Comparison of ENCODE assay signal across 1 cellular context in the genomic region with DNA sequence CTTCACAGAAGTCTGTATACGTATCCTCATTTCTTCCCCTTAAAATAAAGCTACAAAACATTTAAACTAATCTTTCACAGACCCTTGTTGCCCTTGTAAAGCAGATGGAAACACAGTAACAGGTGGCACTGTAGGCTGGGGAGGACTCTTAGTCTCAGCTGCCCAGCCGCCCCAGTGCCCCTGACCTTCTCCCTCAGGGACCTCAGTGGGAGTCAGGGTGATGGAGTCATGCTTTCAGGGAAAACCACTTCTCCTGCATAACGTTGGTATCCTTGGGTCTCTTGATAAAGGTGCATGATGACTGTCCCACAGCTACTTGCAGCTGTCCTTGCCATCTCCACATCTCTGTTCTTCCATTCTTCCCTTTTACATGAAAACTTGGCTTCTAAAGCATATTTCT.
TF ChIP-seq lines count a peak whose summit lies in the region.

No MANE protein-coding gene starts in this region.

TF ChIP-seq in WTC11, 78 proteins besides CTCF, POLR2A, EP300 and RAD21 (continued from another document):
- TF ChIP-seq, protein P1, sequence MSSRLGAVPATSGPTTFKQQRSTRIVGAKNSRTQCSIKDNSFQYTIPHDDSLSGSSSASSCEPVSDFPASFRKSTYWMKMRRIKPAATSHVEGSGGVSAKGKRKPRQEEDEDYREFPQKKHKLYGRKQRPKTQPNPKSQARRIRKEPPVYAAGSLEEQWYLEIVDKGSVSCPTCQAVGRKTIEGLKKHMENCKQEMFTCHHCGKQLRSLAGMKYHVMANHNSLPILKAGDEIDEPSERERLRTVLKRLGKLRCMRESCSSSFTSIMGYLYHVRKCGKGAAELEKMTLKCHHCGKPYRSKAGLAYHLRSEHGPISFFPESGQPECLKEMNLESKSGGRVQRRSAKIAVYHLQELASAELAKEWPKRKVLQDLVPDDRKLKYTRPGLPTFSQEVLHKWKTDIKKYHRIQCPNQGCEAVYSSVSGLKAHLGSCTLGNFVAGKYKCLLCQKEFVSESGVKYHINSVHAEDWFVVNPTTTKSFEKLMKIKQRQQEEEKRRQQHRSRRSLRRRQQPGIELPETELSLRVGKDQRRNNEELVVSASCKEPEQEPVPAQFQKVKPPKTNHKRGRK (CRISPR knock-in tag; IDR thresholded peaks at IDR 0.05; ENCODE audit: borderline replicate concordance): no peak
- TF ChIP-seq ETV6 (CRISPR knock-in tag; IDR thresholded peaks at IDR 0.05) (no peak), JAZF1 (CRISPR knock-in tag; IDR thresholded peaks at IDR 0.05) (no peak), NFE2L1 (CRISPR knock-in tag; IDR thresholded peaks at IDR 0.05) (no peak)
- TF ChIP-seq, protein P2, sequence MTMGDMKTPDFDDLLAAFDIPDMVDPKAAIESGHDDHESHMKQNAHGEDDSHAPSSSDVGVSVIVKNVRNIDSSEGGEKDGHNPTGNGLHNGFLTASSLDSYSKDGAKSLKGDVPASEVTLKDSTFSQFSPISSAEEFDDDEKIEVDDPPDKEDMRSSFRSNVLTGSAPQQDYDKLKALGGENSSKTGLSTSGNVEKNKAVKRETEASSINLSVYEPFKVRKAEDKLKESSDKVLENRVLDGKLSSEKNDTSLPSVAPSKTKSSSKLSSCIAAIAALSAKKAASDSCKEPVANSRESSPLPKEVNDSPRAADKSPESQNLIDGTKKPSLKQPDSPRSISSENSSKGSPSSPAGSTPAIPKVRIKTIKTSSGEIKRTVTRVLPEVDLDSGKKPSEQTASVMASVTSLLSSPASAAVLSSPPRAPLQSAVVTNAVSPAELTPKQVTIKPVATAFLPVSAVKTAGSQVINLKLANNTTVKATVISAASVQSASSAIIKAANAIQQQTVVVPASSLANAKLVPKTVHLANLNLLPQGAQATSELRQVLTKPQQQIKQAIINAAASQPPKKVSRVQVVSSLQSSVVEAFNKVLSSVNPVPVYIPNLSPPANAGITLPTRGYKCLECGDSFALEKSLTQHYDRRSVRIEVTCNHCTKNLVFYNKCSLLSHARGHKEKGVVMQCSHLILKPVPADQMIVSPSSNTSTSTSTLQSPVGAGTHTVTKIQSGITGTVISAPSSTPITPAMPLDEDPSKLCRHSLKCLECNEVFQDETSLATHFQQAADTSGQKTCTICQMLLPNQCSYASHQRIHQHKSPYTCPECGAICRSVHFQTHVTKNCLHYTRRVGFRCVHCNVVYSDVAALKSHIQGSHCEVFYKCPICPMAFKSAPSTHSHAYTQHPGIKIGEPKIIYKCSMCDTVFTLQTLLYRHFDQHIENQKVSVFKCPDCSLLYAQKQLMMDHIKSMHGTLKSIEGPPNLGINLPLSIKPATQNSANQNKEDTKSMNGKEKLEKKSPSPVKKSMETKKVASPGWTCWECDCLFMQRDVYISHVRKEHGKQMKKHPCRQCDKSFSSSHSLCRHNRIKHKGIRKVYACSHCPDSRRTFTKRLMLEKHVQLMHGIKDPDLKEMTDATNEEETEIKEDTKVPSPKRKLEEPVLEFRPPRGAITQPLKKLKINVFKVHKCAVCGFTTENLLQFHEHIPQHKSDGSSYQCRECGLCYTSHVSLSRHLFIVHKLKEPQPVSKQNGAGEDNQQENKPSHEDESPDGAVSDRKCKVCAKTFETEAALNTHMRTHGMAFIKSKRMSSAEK (CRISPR knock-in tag; IDR thresholded peaks at IDR 0.05; ENCODE audit: borderline replicate concordance): no peak
- TF ChIP-seq, protein P3, sequence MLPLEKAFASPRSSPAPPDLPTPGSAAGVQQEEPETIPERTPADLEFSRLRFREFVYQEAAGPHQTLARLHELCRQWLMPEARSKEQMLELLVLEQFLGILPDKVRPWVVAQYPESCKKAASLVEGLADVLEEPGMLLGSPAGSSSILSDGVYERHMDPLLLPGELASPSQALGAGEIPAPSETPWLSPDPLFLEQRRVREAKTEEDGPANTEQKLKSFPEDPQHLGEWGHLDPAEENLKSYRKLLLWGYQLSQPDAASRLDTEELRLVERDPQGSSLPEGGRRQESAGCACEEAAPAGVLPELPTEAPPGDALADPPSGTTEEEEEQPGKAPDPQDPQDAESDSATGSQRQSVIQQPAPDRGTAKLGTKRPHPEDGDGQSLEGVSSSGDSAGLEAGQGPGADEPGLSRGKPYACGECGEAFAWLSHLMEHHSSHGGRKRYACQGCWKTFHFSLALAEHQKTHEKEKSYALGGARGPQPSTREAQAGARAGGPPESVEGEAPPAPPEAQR (CRISPR knock-in tag; IDR thresholded peaks at IDR 0.05): no peak
TF ChIP-seq in WTC11: peak in this region for 0.
